Comparison of ENCODE assay signal across 8 cellular contexts in genomic region chr19:16417660-16418596, GRCh38. TPM values are rescaled to one million over a fixed set of nuclear protein-coding genes. Genes with fewer than 3 reads are reported as not detected.
DNase-seq lines count a peak whose midpoint lies in the region; ATAC-seq and TF ChIP-seq lines count a peak whose summit lies in the region.

No MANE protein-coding gene starts in this region.

- H3K4me1 Mint-ChIP-seq in activated CD4-positive, alpha-beta memory T cell treated with anti-CD3 and anti-CD28 coated beads for 36 hours (ENCODE audit: low read depth), result no peaks in the 10 kb centered on the region
- peaks cover 26% of the 10 kb centered on the region for H3K4me1 Mint-ChIP-seq in memory B cell

- no peak overlapping the region for H3K4me3 Mint-ChIP-seq in activated CD4-positive, alpha-beta memory T cell treated with anti-CD3 and anti-CD28 coated beads for 36 hours
- peak overlapping the region; percentile 67 for H3K4me3 Mint-ChIP-seq in memory B cell

- peak overlapping the region in 18 of 59 donors; percentile 2 to 67 (median 16) for H3K27ac ChIP-seq in dorsolateral prefrontal cortex

- no peak overlapping the region for H3K4me3 ChIP-seq in dorsolateral prefrontal cortex

- TF ChIP-seq CTCF in dorsolateral prefrontal cortex (IDR thresholded peaks at IDR 0.05 in 54 of 56, conservative IDR thresholded peaks at IDR 0.05 in 2 of 56; ENCODE audit: low read depth in 1 of 56, partially characterized antibody in 56 of 56), result peak; percentile 59 to 94 (median 83)

- DNase-seq in NCI-H524 (lab: John Stamatoyannopoulos, UW), result peak; percentile 14 to 46
- DNase-seq in NCI-H524 treated with DMSO at 0.1 percent for 48 hours (lab: John Stamatoyannopoulos, UW), result no peak
- peak; percentile 30 for DNase-seq in NCI-H1048 (lab: John Stamatoyannopoulos, UW)
- peak; percentile 70 for DNase-seq in activated CD4-positive, alpha-beta memory T cell treated with anti-CD3 and anti-CD28 coated beads for 36 hours
- DNase-seq in dorsolateral prefrontal cortex, result peak in 8 of 10 donors; percentile 43 to 68 (median 56)
- peak; percentile 84 to 87 for DNase-seq in memory B cell (ENCODE audit: low spot score in 2 of 2)
- DNase-seq in stimulated activated CD8-positive, alpha-beta memory T cell treated with anti-CD3 and anti-CD28 coated beads, Interleukin-4, amount 100 ng/mL, for 1 hour (ENCODE audit: low read depth in 2 of 2, low spot score in 1 of 2), result peak; percentile 19 to 25

- H3K27ac Mint-ChIP-seq in activated CD4-positive, alpha-beta memory T cell treated with anti-CD3 and anti-CD28 coated beads for 36 hours, result no peak overlapping the region
- peak overlapping the region; percentile 97 for H3K27ac Mint-ChIP-seq in memory B cell

- no peaks in the 10 kb centered on the region for H3K27me3 Mint-ChIP-seq in activated CD4-positive, alpha-beta memory T cell treated with anti-CD3 and anti-CD28 coated beads for 36 hours
- H3K27me3 Mint-ChIP-seq in memory B cell, result no peaks in the 10 kb centered on the region

- intact Hi-C loops in activated CD4-positive, alpha-beta memory T cell treated with anti-CD3 and anti-CD28 coated beads for 36 hours (cut with micrococcal nuclease), result no loop called here
- intact Hi-C loops in dorsolateral prefrontal cortex (cut with DNase I), result no loop called here

- ATAC-seq in memory B cell (ENCODE audit: low read depth), result peak; percentile 89
- ATAC-seq in HG02885 (IDR thresholded peaks at IDR 0.05; ENCODE audit: poor library complexity, unreplicated experiment), result no peak

- POLR2A ChIA-PET in activated CD4-positive, alpha-beta memory T cell treated with anti-CD3 and anti-CD28 coated beads for 36 hours (lab: Charles Lee), result no interaction called here

- peaks cover 9% of the 10 kb centered on the region for H3K36me3 Mint-ChIP-seq in activated CD4-positive, alpha-beta memory T cell treated with anti-CD3 and anti-CD28 coated beads for 36 hours
- peaks cover 36% of the 10 kb centered on the region for H3K36me3 Mint-ChIP-seq in memory B cell

- H3K9me3 Mint-ChIP-seq in activated CD4-positive, alpha-beta memory T cell treated with anti-CD3 and anti-CD28 coated beads for 36 hours, result no peaks in the 10 kb centered on the region
- no peaks in the 10 kb centered on the region for H3K9me3 Mint-ChIP-seq in memory B cell

- no peaks in the 10 kb centered on the region for H3K27me3 ChIP-seq in dorsolateral prefrontal cortex

- CTCF ChIA-PET in activated CD4-positive, alpha-beta memory T cell treated with anti-CD3 and anti-CD28 coated beads for 36 hours (lab: Charles Lee), result interaction anchor here (0.6 to 2.4 kb wide), 10 partner anchors 9 to 210 kb away, joined by 3 to 10 read pairs (median 3); no protein-coding TSS in a partner anchor

RNA-seq across cellular contexts. Expression of gene EPS15L1, which starts 53.8 kb away (rescaled TPM):
- total RNA-seq in activated CD4-positive, alpha-beta memory T cell treated with anti-CD3 and anti-CD28 coated beads for 36 hours, result 10 to 100 TPM; 25.9 to 27.3 TPM
- 100 to 1,000 TPM in 18 of 120 experiments, 10 to 100 TPM in 102; 66.1 to 116 (median 85.9) TPM for total RNA-seq in dorsolateral prefrontal cortex
